In genomic region chr16:67100569-67101300, GRCh38 we compare ENCODE assay signal across 8 cellular contexts. TPM values are rescaled to one million over a fixed set of nuclear protein-coding genes. Genes with fewer than 3 reads are reported as not detected.
DNase-seq lines count a peak whose midpoint lies in the region; ATAC-seq, FAIRE-seq and TF ChIP-seq lines count a peak whose summit lies in the region.

No MANE protein-coding gene starts in this region.

- H3K79me2 ChIP-seq in astrocyte (ENCODE audit: insufficient read depth, low read length): no peaks in the 10 kb centered on the region

- no peaks in the 10 kb centered on the region for H4K20me1 ChIP-seq in astrocyte (ENCODE audit: insufficient read depth, low read length)

- H3K4me1 ChIP-seq in astrocyte (ENCODE audit: insufficient read depth, low read length): peaks cover 7% of the 10 kb centered on the region

- no peak overlapping the region for H3K9ac ChIP-seq in astrocyte (ENCODE audit: low read length)

- H3K9me3 Mint-ChIP-seq in HFFc6: no peaks in the 10 kb centered on the region
- H3K9me3 Mint-ChIP-seq in astrocyte (ENCODE audit: unreplicated experiment): peaks cover 2% of the 10 kb centered on the region
- H3K9me3 Mint-ChIP-seq in activated T-cell treated with anti-CD3 and anti-CD28 coated beads, Interleukin-2, amount 50 U/mL, for 4 hours: no peaks in the 10 kb centered on the region

- peaks cover 2% of the 10 kb centered on the region; the same call in 1 of the 2 replicates for H3K27me3 Mint-ChIP-seq in HFFc6 (ENCODE audit: insufficient read depth)
- H3K27me3 Mint-ChIP-seq in astrocyte (ENCODE audit: low read depth, unreplicated experiment): no peaks in the 10 kb centered on the region
- H3K27me3 Mint-ChIP-seq in activated T-cell treated with anti-CD3 and anti-CD28 coated beads, Interleukin-2, amount 50 U/mL, for 4 hours (ENCODE audit: low read depth): no peaks in the 10 kb centered on the region

- no peak for DNase-seq in D721Med (ENCODE audit: insufficient read length, low spot score)
- DNase-seq in HFFc6: peak; percentile 48
- DNase-seq in astrocyte (ENCODE audit: low read depth): peak; percentile 10
- DNase-seq in medulla oblongata (ENCODE audit: extremely low spot score): peak; percentile 65
- no peak for DNase-seq in activated T-cell treated with anti-CD3 and anti-CD28 coated beads, Interleukin-2, amount 50 U/mL, for 4 hours

- no peaks in the 10 kb centered on the region for H3K27me3 ChIP-seq in astrocyte (ENCODE audit: insufficient read depth, low read length)

- peaks cover 13% of the 10 kb centered on the region for H3K36me3 ChIP-seq in astrocyte (ENCODE audit: insufficient read depth, low read length)

- H3K27ac ChIP-seq in astrocyte (ENCODE audit: low read depth, low read length): peak overlapping the region; percentile 5

- no peak overlapping the region for H2AFZ ChIP-seq in astrocyte (ENCODE audit: low read depth, low read length)

- H3K4me3 ChIP-seq in astrocyte (ENCODE audit: insufficient read depth, low read depth, low read length): no peak overlapping the region

- TF ChIP-seq CTCF in D721Med (IDR thresholded peaks at IDR 0.05; ENCODE audit: insufficient read depth, missing control alignments) (peak; percentile 48), HFFc6 (IDR thresholded peaks at IDR 0.05) (peak; percentile 78), astrocyte (IDR thresholded peaks at IDR 0.05; ENCODE audit: insufficient read depth, low read depth, low read length) (peak; percentile 33)

- H3K27ac Mint-ChIP-seq in HFFc6 (peak overlapping the region; percentile 59), astrocyte (ENCODE audit: unreplicated experiment) (peak overlapping the region; percentile 62)

- H3K4me2 ChIP-seq in astrocyte (ENCODE audit: low read length): peak overlapping the region; percentile 16

- FAIRE-seq in D721Med (lab: Jason Lieb, UNC) (no peak), astrocyte (lab: Jason Lieb, UNC) (no peak)

- no peaks in the 10 kb centered on the region for H3K9me3 ChIP-seq in astrocyte (ENCODE audit: insufficient read depth, low read depth, low read length)

- ATAC-seq in GM21619 (IDR thresholded peaks at IDR 0.05; ENCODE audit: unreplicated experiment) (no peak), HG03378 (IDR thresholded peaks at IDR 0.05; ENCODE audit: unreplicated experiment) (no peak), HG03280 (IDR thresholded peaks at IDR 0.05; ENCODE audit: unreplicated experiment) (no peak)
- ATAC-seq in activated T-cell treated with anti-CD3 and anti-CD28 coated beads, Interleukin-2, amount 50 U/mL, for 4 hours: no peak

- no peak overlapping the region; the same call in 1 of the 2 replicates for H3K4me3 Mint-ChIP-seq in HFFc6
- H3K4me3 Mint-ChIP-seq in astrocyte (ENCODE audit: unreplicated experiment): no peak overlapping the region
- H3K4me3 Mint-ChIP-seq in activated T-cell treated with anti-CD3 and anti-CD28 coated beads, Interleukin-2, amount 50 U/mL, for 4 hours: no peak overlapping the region

- H3K4me1 Mint-ChIP-seq in HFFc6 (ENCODE audit: low read depth) (peaks cover 39% of the 10 kb centered on the region), astrocyte (ENCODE audit: low read depth, unreplicated experiment) (peaks cover 16% of the 10 kb centered on the region)
- H3K4me1 Mint-ChIP-seq in activated T-cell treated with anti-CD3 and anti-CD28 coated beads, Interleukin-2, amount 50 U/mL, for 4 hours (ENCODE audit: low read depth): peaks cover 2% of the 10 kb centered on the region

- H3K36me3 Mint-ChIP-seq in HFFc6 (ENCODE audit: low read depth) (peaks cover 5% of the 10 kb centered on the region; the same call in 1 of the 2 replicates), astrocyte (ENCODE audit: low read depth, unreplicated experiment) (peaks cover 7% of the 10 kb centered on the region)
- H3K36me3 Mint-ChIP-seq in activated T-cell treated with anti-CD3 and anti-CD28 coated beads, Interleukin-2, amount 50 U/mL, for 4 hours (ENCODE audit: insufficient read depth): peaks cover 4% of the 10 kb centered on the region

RNA-seq across cellular contexts. Expression of gene PHAF1, which starts 9.0 kb away (rescaled TPM):
- total RNA-seq in HFFc6 (2021; fragmentation: NEBNext Ultra II Directional; extraction: Animal tissue kit (Norgen Biotek cat#: 25700)): 10 to 100 TPM in 5 of 6 experiments, 1 to 10 TPM in 1; 10.0 to 13.8 (median 11.8) TPM
- total RNA-seq in astrocyte: 16.1 and 17.1 TPM in 2 replicates
- total RNA-seq in activated T-cell treated with anti-CD3 and anti-CD28 coated beads, Interleukin-2, amount 50 U/mL, for 4 hours: 10 to 100 TPM; 17.4 to 19.5 (median 18.6) TPM

RNA-seq across cellular contexts. Expression of gene B3GNT9, which starts 50.1 kb away (rescaled TPM):
- total RNA-seq in HFFc6 (2021; fragmentation: NEBNext Ultra II Directional; extraction: Animal tissue kit (Norgen Biotek cat#: 25700)): 10 to 100 TPM; 45.7 to 55.1 (median 50.1) TPM
- 7.6 and 9.4 TPM in 2 replicates for total RNA-seq in astrocyte
- 1 to 10 TPM; 1.3 to 1.9 (median 1.3) TPM for total RNA-seq in activated T-cell treated with anti-CD3 and anti-CD28 coated beads, Interleukin-2, amount 50 U/mL, for 4 hours

RNA-seq across cellular contexts. Expression of gene TRADD, which starts 59.0 kb away (rescaled TPM):
- total RNA-seq in HFFc6 (2021; fragmentation: NEBNext Ultra II Directional; extraction: Animal tissue kit (Norgen Biotek cat#: 25700)): 10 to 100 TPM; 12.8 to 16.8 (median 15.8) TPM
- 10.1 and 11.0 TPM in 2 replicates for total RNA-seq in astrocyte
- total RNA-seq in activated T-cell treated with anti-CD3 and anti-CD28 coated beads, Interleukin-2, amount 50 U/mL, for 4 hours: 10 to 100 TPM; 16.0 to 20.3 (median 17.4) TPM

RNA-seq across cellular contexts. Expression of gene FBXL8, which starts 59.0 kb away (rescaled TPM):
- 10 to 100 TPM in 1 of 6 experiments, 1 to 10 TPM in 5; 7.2 to 10.8 (median 7.8) TPM for total RNA-seq in HFFc6 (2021; fragmentation: NEBNext Ultra II Directional; extraction: Animal tissue kit (Norgen Biotek cat#: 25700))
- total RNA-seq in astrocyte: 5.6 and 6.8 TPM in 2 replicates
- total RNA-seq in activated T-cell treated with anti-CD3 and anti-CD28 coated beads, Interleukin-2, amount 50 U/mL, for 4 hours: 1 to 10 TPM; 4.8 to 8.9 (median 6.1) TPM

Comparison
In these comparisons a context has a peak if more than half of its experiments do, and no peak if none do; other contexts are left out.
1. DNase-seq: peak in HFFc6 (single experiment), astrocyte (single experiment) and medulla oblongata (single experiment); none in D721Med (single experiment) and activated T-cell treated with anti-CD3 and anti-CD28 coated beads, Interleukin-2, amount 50 U/mL, for 4 hours (single experiment).
2. Peak in every context shown above with its lines, with median percentiles within 50 percentile points of each other: CTCF ChIP-seq.